9 cellular contexts compared by ENCODE assay signal in the genomic region with DNA sequence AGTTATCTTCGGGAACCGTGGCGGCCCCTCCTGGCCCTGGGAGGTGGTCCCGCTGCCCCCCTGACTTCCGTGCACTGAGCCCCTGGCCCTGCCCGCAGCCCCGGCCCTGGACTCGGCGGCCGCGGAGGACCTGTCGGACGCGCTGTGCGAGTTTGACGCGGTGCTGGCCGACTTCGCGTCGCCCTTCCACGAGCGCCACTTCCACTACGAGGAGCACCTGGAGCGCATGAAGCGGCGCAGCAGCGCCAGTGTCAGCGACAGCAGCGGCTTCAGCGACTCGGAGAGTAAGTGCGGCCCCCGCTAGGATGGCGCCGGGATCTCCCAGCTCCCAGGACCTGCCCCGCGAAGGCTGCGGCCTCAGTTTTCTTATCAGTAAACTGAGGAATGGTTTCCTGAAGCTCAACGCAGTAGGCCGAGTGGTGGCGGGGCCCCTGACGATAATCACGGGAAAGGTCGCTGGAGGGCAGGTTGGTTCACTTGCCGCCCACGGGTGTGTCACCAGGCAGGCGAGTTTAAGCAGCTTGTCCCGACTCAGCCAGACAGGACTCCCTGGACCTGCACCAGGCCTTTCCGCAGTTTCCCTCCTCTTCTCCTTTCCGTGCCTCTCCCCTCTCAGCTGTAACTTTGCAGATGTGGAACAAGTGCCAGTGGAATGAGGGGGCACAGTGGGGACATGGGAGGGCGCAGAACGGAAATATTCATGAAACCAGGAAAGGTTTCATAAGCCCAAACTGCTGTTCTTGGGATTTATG. TPM values are rescaled to one million over a fixed set of nuclear protein-coding genes. Genes with fewer than 3 reads are reported as not detected.
A peak's percentile ranks its signal among the peaks of the same experiment; 100 is the strongest.
DNase-seq lines count a peak whose midpoint lies in the region; ATAC-seq and TF ChIP-seq lines count a peak whose summit lies in the region.
"Had no signal": no experiment of that assay in that cellular context is flagged by ENCODE, and none has a peak within 500 bp of the region (broad histone marks: within the 10 kb centered on the region; RNA-seq: fewer than 3 reads in every experiment).

No MANE protein-coding gene starts in this region.

- H3K4me3 Mint-ChIP-seq in naive thymus-derived CD8-positive, alpha-beta T cell: peak overlapping the region; percentile 82 to 98 (median 96)

- intact Hi-C loops in esophagus squamous epithelium (cut with DNase I): loop anchor here (10.0 kb wide), 1 partner anchor 196 kb away; no protein-coding TSS in a partner anchor

- peak overlapping the region; percentile 64 for H3K27ac ChIP-seq in KOPT-K1 (ENCODE audit: low read depth, low read length, poor library complexity, severe bottlenecking)
- peak overlapping the region; percentile 70 to 77 (median 71) for H3K27ac ChIP-seq in esophagus squamous epithelium
- H3K27ac ChIP-seq in temporal lobe (ENCODE audit: low read depth, low read length): peak overlapping the region; percentile 90
- H3K27ac ChIP-seq: epithelial cell of prostate had no signal

- peak in 1 of 2 donors; percentile 3 for ATAC-seq in naive thymus-derived CD8-positive, alpha-beta T cell

- H3K9me3 ChIP-seq in KOPT-K1 (ENCODE audit: insufficient read depth, low read length, poor library complexity, severe bottlenecking) (no peaks in the 10 kb centered on the region), esophagus squamous epithelium (no peaks in the 10 kb centered on the region)

- DNase-seq in NCI-H82 (lab: John Stamatoyannopoulos, UW) (peak; percentile 50), NCI-H82 treated with DMSO at 0.1 percent for 48 hours (lab: John Stamatoyannopoulos, UW; ENCODE audit: unreplicated experiment) (no peak), esophagus squamous epithelium (lab: John Stamatoyannopoulos, UW) (peak; percentile 12), GDM1 (lab: John Stamatoyannopoulos, UW) (no peak)
- peak; percentile 62 for DNase-seq in activated T-cell treated with anti-CD3 and anti-CD28 coated beads, Interleukin-2, amount 50 U/mL, for 1 hour
- peak in 9 of 10 donors; percentile 29 to 74 (median 61) for DNase-seq in naive thymus-derived CD8-positive, alpha-beta T cell

- TF ChIP-seq CTCF in esophagus squamous epithelium (IDR thresholded peaks at IDR 0.05): no peak

- peak overlapping the region; percentile 57 to 83 (median 66) for H3K4me3 ChIP-seq in esophagus squamous epithelium

- H3K4me1 Mint-ChIP-seq in naive thymus-derived CD8-positive, alpha-beta T cell: peaks cover 41 to 52% (median 45%) of the 10 kb centered on the region in 4 donors

- H3K36me3 ChIP-seq in KOPT-K1 (ENCODE audit: insufficient read depth, low read length) (peaks cover 4% of the 10 kb centered on the region), esophagus squamous epithelium (peaks cover 0 to 11% (median 0%) of the 10 kb centered on the region in 3 donors)

- peaks cover 0 to 57% (median 0%) of the 10 kb centered on the region in 4 donors for H3K27me3 ChIP-seq in esophagus squamous epithelium

- WGBS in esophagus squamous epithelium, 2 donors: 1 to 3% methylated on average over 17 to 23 of the region's 53 CpGs

- peak overlapping the region; percentile 94 to 99 (median 97) for H3K27ac Mint-ChIP-seq in naive thymus-derived CD8-positive, alpha-beta T cell

- H3K27me3 Mint-ChIP-seq in naive thymus-derived CD8-positive, alpha-beta T cell: peaks cover 0 to 5% (median 0%) of the 10 kb centered on the region in 5 donors

- peaks cover 0 to 5% (median 0%) of the 10 kb centered on the region in 9 donors for H3K9me3 Mint-ChIP-seq in naive thymus-derived CD8-positive, alpha-beta T cell

- POLR2A ChIA-PET in naive thymus-derived CD8-positive, alpha-beta T cell (lab: Charles Lee): interaction anchor here (0.7 to 5.1 kb wide), 15 partner anchors 12 to 397 kb away, joined by 3 to 37 read pairs (median 4); partner anchors contain the start of gene WBP4

- peaks cover 9 to 40% (median 15%) of the 10 kb centered on the region in 3 donors for H3K4me1 ChIP-seq in esophagus squamous epithelium

- TF ChIP-seq POLR2A in esophagus squamous epithelium (IDR thresholded peaks at IDR 0.05): no peak

- H3K36me3 Mint-ChIP-seq in naive thymus-derived CD8-positive, alpha-beta T cell: peaks cover 11 to 34% (median 17%) of the 10 kb centered on the region in 3 donors

RNA-seq across cellular contexts. Expression of gene RGCC, which starts 1.0 kb away (rescaled TPM):
- total RNA-seq in esophagus squamous epithelium: 10 to 100 TPM in 3 of 4 donors, 1 to 10 TPM in 1; 8.5 to 39.7 (median 16.7) TPM
- 100 to 1,000 TPM; 117 to 122 TPM for total RNA-seq in naive thymus-derived CD8-positive, alpha-beta T cell
- 100 to 1,000 TPM in 1 of 3 donors, 10 to 100 TPM in 2; 84.8 to 193 (median 97.2) TPM for polyA plus RNA-seq in naive thymus-derived CD8-positive, alpha-beta T cell
- total RNA-seq in temporal lobe: 25.8 TPM

Comparison
In these comparisons a context has a peak if more than half of its experiments do, and no peak if none do; other contexts are left out.
1. DNase-seq: peak in NCI-H82 (single experiment), activated T-cell treated with anti-CD3 and anti-CD28 coated beads, Interleukin-2, amount 50 U/mL, for 1 hour (single experiment), esophagus squamous epithelium (single experiment) and naive thymus-derived CD8-positive, alpha-beta T cell (9 of 10); none in NCI-H82 treated with DMSO at 0.1 percent for 48 hours (single experiment) and GDM1 (single experiment).
2. Peak in every context shown above with its lines, with median percentiles within 50 percentile points of each other: H3K27ac ChIP-seq.